In genomic region chr3:47296562-47297302, GRCh38 we compare ENCODE assay signal across 19 cellular contexts. TPM values are rescaled to one million over a fixed set of nuclear protein-coding genes. Genes with fewer than 3 reads are reported as not detected.
DNase-seq lines count a peak whose midpoint lies in the region; ATAC-seq and TF ChIP-seq lines count a peak whose summit lies in the region.
"Had no signal": no experiment of that assay in that cellular context is flagged by ENCODE, and none has a peak within 500 bp of the region (broad histone marks: within the 10 kb centered on the region; RNA-seq: fewer than 3 reads in every experiment).

No MANE protein-coding gene starts in this region.

- no peak overlapping the region for H3K14ac ChIP-seq in trophoblast cell (ENCODE audit: low read length)

- WGBS in sigmoid colon, 2 donors, result 82 to 83% methylated on average over 2 of the region's 2 CpGs
- WGBS in trophoblast cell (ENCODE audit: extremely low coverage, insufficient coverage, insufficient read length), result no CpG with 5 or more reads among the region's 2 CpGs

- no peaks in the 10 kb centered on the region for H3K9me3 Mint-ChIP-seq in CD4-positive, CD25-positive, alpha-beta regulatory T cell
- H3K9me3 Mint-ChIP-seq in activated T-helper 17 cell treated with anti-CD3 and anti-CD28 coated beads, Interleukin-2, amount 50 U/mL, for 72 hours, result no peaks in the 10 kb centered on the region
- peaks cover 0 to 1% (median 0%) of the 10 kb centered on the region in 11 donors for H3K9me3 Mint-ChIP-seq in naive thymus-derived CD4-positive, alpha-beta T cell
- H3K9me3 Mint-ChIP-seq: activated T-cell treated with anti-CD3 and anti-CD28 coated beads, Interleukin-2, amount 50 U/mL, for 4 hours; CD8-positive, alpha-beta T cell had no signal

- CTCF ChIA-PET in naive thymus-derived CD4-positive, alpha-beta T cell (lab: Charles Lee), result no interaction called here

- no peak overlapping the region for H4K8ac ChIP-seq in trophoblast cell (ENCODE audit: low read depth, low read length)

- no peaks in the 10 kb centered on the region for H3K27me3 Mint-ChIP-seq in CD4-positive, CD25-positive, alpha-beta regulatory T cell
- H3K27me3 Mint-ChIP-seq in activated T-helper 17 cell treated with anti-CD3 and anti-CD28 coated beads, Interleukin-2, amount 50 U/mL, for 72 hours, result no peaks in the 10 kb centered on the region
- H3K27me3 Mint-ChIP-seq in naive thymus-derived CD4-positive, alpha-beta T cell, result no peaks in the 10 kb centered on the region

- H3K4me2 ChIP-seq in trophoblast cell (ENCODE audit: low read length), result no peak overlapping the region

- peaks cover 11% of the 10 kb centered on the region for H3K4me1 ChIP-seq in CD4-positive, CD25-positive, alpha-beta regulatory T cell (ENCODE audit: control insufficient read depth, insufficient read depth, low read length, poor library complexity, severe bottlenecking)
- H3K4me1 ChIP-seq in naive thymus-derived CD4-positive, alpha-beta T cell (ENCODE audit: control insufficient read depth in 2 of 2, insufficient read depth in 2 of 2, low read length in 2 of 2), result no peaks in the 10 kb centered on the region
- H3K4me1 ChIP-seq in sigmoid colon, result peaks cover 0 to 15% (median 9%) of the 10 kb centered on the region in 4 donors
- H3K4me1 ChIP-seq in trophoblast cell (ENCODE audit: control insufficient read depth in 1 of 2, insufficient read depth in 2 of 2, low read length in 2 of 2), result peaks cover 0 to 2% of the 10 kb centered on the region in 2 experiments
- H3K4me1 ChIP-seq: colonic mucosa had no signal

- no peak overlapping the region for H3K18ac ChIP-seq in trophoblast cell (ENCODE audit: low read length)

- no peak overlapping the region for H3K27ac ChIP-seq in CD4-positive, CD25-positive, alpha-beta regulatory T cell (ENCODE audit: insufficient read depth, low read length, poor library complexity, severe bottlenecking)
- H3K27ac ChIP-seq in naive thymus-derived CD4-positive, alpha-beta T cell (ENCODE audit: low read depth, low read length), result no peak overlapping the region
- H3K27ac ChIP-seq in sigmoid colon (no peak overlapping the region), trophoblast cell (ENCODE audit: low read depth, low read length) (no peak overlapping the region)
- H3K27ac ChIP-seq: colonic mucosa, GM23248, tibial artery had no signal

- no peak overlapping the region for H2BK12ac ChIP-seq in trophoblast cell (ENCODE audit: low read length)

- no peak for TF ChIP-seq CTCF in sigmoid colon (IDR thresholded peaks at IDR 0.05)

- TF ChIP-seq EP300 in sigmoid colon (IDR thresholded peaks at IDR 0.05), result no peak

- ATAC-seq in CD4-positive, CD25-positive, alpha-beta regulatory T cell (ENCODE audit: low read depth in 2 of 2), result no peak
- peak; percentile 43 for ATAC-seq in GM19324 (IDR thresholded peaks at IDR 0.05; ENCODE audit: low FRiP score, unreplicated experiment)
- no peak for ATAC-seq in activated T-helper 17 cell treated with anti-CD3 and anti-CD28 coated beads, Interleukin-2, amount 50 U/mL, for 72 hours (replicated peaks)
- peak; percentile 37 for ATAC-seq in naive thymus-derived CD4-positive, alpha-beta T cell
- ATAC-seq in HG03520 (IDR thresholded peaks at IDR 0.05; ENCODE audit: unreplicated experiment), result no peak
- ATAC-seq: activated CD4-positive, CD25-positive, alpha-beta regulatory T cell treated with anti-CD3 and anti-CD28 coated beads, Interleukin-2, amount 50 U/mL, for 24 hours; activated T-cell treated with anti-CD3 and anti-CD28 coated beads, Interleukin-2, amount 50 U/mL, for 4 hours; CD8-positive, alpha-beta T cell; esophagus mucosa had no signal

- H3K4me1 Mint-ChIP-seq in CD4-positive, CD25-positive, alpha-beta regulatory T cell, result peaks cover 28 to 56% (median 56%) of the 10 kb centered on the region in 4 donors
- H3K4me1 Mint-ChIP-seq in activated T-helper 17 cell treated with anti-CD3 and anti-CD28 coated beads, Interleukin-2, amount 50 U/mL, for 72 hours, result peaks cover 34% of the 10 kb centered on the region
- peaks cover 29 to 72% (median 54%) of the 10 kb centered on the region in 7 donors for H3K4me1 Mint-ChIP-seq in naive thymus-derived CD4-positive, alpha-beta T cell

- no peak overlapping the region for H2BK120ac ChIP-seq in trophoblast cell (ENCODE audit: insufficient read depth, low read length, poor library complexity)

- no peak overlapping the region for H2AK5ac ChIP-seq in trophoblast cell (ENCODE audit: low read length)

- no peak overlapping the region for H4K12ac ChIP-seq in trophoblast cell (ENCODE audit: low read depth, low read length)

- H3K9me3 ChIP-seq in CD4-positive, CD25-positive, alpha-beta regulatory T cell (ENCODE audit: control insufficient read depth in 2 of 2, low read length in 2 of 2), result no peaks in the 10 kb centered on the region
- no peaks in the 10 kb centered on the region for H3K9me3 ChIP-seq in naive thymus-derived CD4-positive, alpha-beta T cell (ENCODE audit: control insufficient read depth in 2 of 3, low read length in 3 of 3)
- H3K9me3 ChIP-seq in sigmoid colon, result no peaks in the 10 kb centered on the region
- H3K9me3 ChIP-seq in trophoblast cell (ENCODE audit: insufficient read depth, low read depth, low read length), result no peaks in the 10 kb centered on the region
- H3K9me3 ChIP-seq: colonic mucosa, tibial artery had no signal

- peaks cover 2% of the 10 kb centered on the region for H3K79me2 ChIP-seq in trophoblast cell (ENCODE audit: control insufficient read depth, insufficient read depth, low read length, poor library complexity)

- H2AFZ ChIP-seq in trophoblast cell (ENCODE audit: insufficient read depth, low read length, poor library complexity), result no peak overlapping the region
- H2AFZ ChIP-seq: GM23248 had no signal

- H3K4ac ChIP-seq in trophoblast cell (ENCODE audit: low read depth, low read length), result no peak overlapping the region

- no peak overlapping the region for H4K91ac ChIP-seq in trophoblast cell (ENCODE audit: low read depth, low read length)

- no peak overlapping the region for H3K9ac ChIP-seq in trophoblast cell (ENCODE audit: low read length)
- H3K9ac ChIP-seq: GM23248 had no signal

- H3K4me3 ChIP-seq in CD4-positive, CD25-positive, alpha-beta regulatory T cell (ENCODE audit: low read depth, low read length), result no peak overlapping the region
- no peak overlapping the region for H3K4me3 ChIP-seq in naive thymus-derived CD4-positive, alpha-beta T cell (ENCODE audit: low read length)
- H3K4me3 ChIP-seq in sigmoid colon, result no peak overlapping the region
- H3K4me3 ChIP-seq in trophoblast cell (ENCODE audit: low read depth, low read length), result no peak overlapping the region
- H3K4me3 ChIP-seq: colonic mucosa, GM23248, tibial artery had no signal

- peak overlapping the region; percentile 8 to 72 (median 21) for H3K27ac Mint-ChIP-seq in CD4-positive, CD25-positive, alpha-beta regulatory T cell
- H3K27ac Mint-ChIP-seq in activated T-helper 17 cell treated with anti-CD3 and anti-CD28 coated beads, Interleukin-2, amount 50 U/mL, for 72 hours, result peak overlapping the region; percentile 46
- peak overlapping the region in 2 of 9 donors; percentile 4 to 42 for H3K27ac Mint-ChIP-seq in naive thymus-derived CD4-positive, alpha-beta T cell
- H3K27ac Mint-ChIP-seq: CD8-positive, alpha-beta T cell had no signal

- no peak overlapping the region for H2BK5ac ChIP-seq in trophoblast cell (ENCODE audit: low read depth, low read length, poor library complexity)

- no peak overlapping the region for H3K23ac ChIP-seq in trophoblast cell (ENCODE audit: low read length)

- H3K36me3 Mint-ChIP-seq in CD4-positive, CD25-positive, alpha-beta regulatory T cell, result peaks cover 33% of the 10 kb centered on the region
- H3K36me3 Mint-ChIP-seq in activated T-helper 17 cell treated with anti-CD3 and anti-CD28 coated beads, Interleukin-2, amount 50 U/mL, for 72 hours (ENCODE audit: low read depth), result peaks cover 48% of the 10 kb centered on the region
- peaks cover 0 to 45% (median 16%) of the 10 kb centered on the region in 5 donors for H3K36me3 Mint-ChIP-seq in naive thymus-derived CD4-positive, alpha-beta T cell

- H3K79me1 ChIP-seq in trophoblast cell (ENCODE audit: low read length), result no peaks in the 10 kb centered on the region

- peak overlapping the region in 1 of 4 donors; percentile 54 for H3K4me3 Mint-ChIP-seq in CD4-positive, CD25-positive, alpha-beta regulatory T cell
- no peak overlapping the region for H3K4me3 Mint-ChIP-seq in activated T-helper 17 cell treated with anti-CD3 and anti-CD28 coated beads, Interleukin-2, amount 50 U/mL, for 72 hours
- peak overlapping the region in 3 of 10 donors; percentile 5 to 31 (median 10) for H3K4me3 Mint-ChIP-seq in naive thymus-derived CD4-positive, alpha-beta T cell
- H3K4me3 Mint-ChIP-seq: activated T-cell treated with anti-CD3 and anti-CD28 coated beads, Interleukin-2, amount 50 U/mL, for 4 hours had no signal

- no peak for DNase-seq in CD4-positive, CD25-positive, alpha-beta regulatory T cell
- no peak for DNase-seq in naive thymus-derived CD4-positive, alpha-beta T cell
- no peak for DNase-seq in sigmoid colon
- no peak for DNase-seq in OCI-M2 (lab: John Stamatoyannopoulos, UW; ENCODE audit: unreplicated experiment)
- no peak for DNase-seq in trophoblast cell
- DNase-seq: activated T-cell treated with anti-CD3 and anti-CD28 coated beads, Interleukin-2, amount 50 U/mL, for 4 hours; anterior cingulate cortex; CD8-positive, alpha-beta T cell; colonic mucosa; GF-D8; GM23248; NCI-H1092 treated with DMSO at 0.1 percent for 48 hours; stimulated activated CD8-positive, alpha-beta memory T cell treated with anti-CD3 and anti-CD28 coated beads, Interleukin-4, amount 100 ng/mL, for 48 hours; tibial artery had no signal

- POLR2A ChIA-PET in naive thymus-derived CD4-positive, alpha-beta T cell (lab: Charles Lee), result no interaction called here

- no peaks in the 10 kb centered on the region for H3K27me3 ChIP-seq in CD4-positive, CD25-positive, alpha-beta regulatory T cell (ENCODE audit: control insufficient read depth, insufficient read depth, low read length)
- H3K27me3 ChIP-seq in naive thymus-derived CD4-positive, alpha-beta T cell (ENCODE audit: control insufficient read depth in 2 of 2, insufficient read depth in 2 of 2, low read length in 2 of 2), result no peaks in the 10 kb centered on the region
- H3K27me3 ChIP-seq in sigmoid colon (no peaks in the 10 kb centered on the region), trophoblast cell (ENCODE audit: insufficient read depth, low read length) (no peaks in the 10 kb centered on the region)
- H3K27me3 ChIP-seq: colonic mucosa, tibial artery had no signal

- intact Hi-C loops in naive thymus-derived CD4-positive, alpha-beta T cell (cut with micrococcal nuclease), result no loop called here
- intact Hi-C loops in sigmoid colon (cut with DNase I), result no loop called here

- peaks cover 13% of the 10 kb centered on the region for H3K36me3 ChIP-seq in CD4-positive, CD25-positive, alpha-beta regulatory T cell (ENCODE audit: control insufficient read depth, insufficient read depth, low read length)
- peaks cover 0 to 10% (median 0%) of the 10 kb centered on the region in 3 experiments for H3K36me3 ChIP-seq in naive thymus-derived CD4-positive, alpha-beta T cell (ENCODE audit: control insufficient read depth in 2 of 3, insufficient read depth in 3 of 3, low read length in 3 of 3)
- peaks cover 0 to 5% (median under 1%) of the 10 kb centered on the region in 4 donors for H3K36me3 ChIP-seq in sigmoid colon
- H3K36me3 ChIP-seq in trophoblast cell (ENCODE audit: control insufficient read depth in 1 of 2, insufficient read depth in 2 of 2, low read length in 2 of 2), result no peaks in the 10 kb centered on the region
- H3K36me3 ChIP-seq: colonic mucosa had no signal

- TF ChIP-seq POLR2A in sigmoid colon (IDR thresholded peaks at IDR 0.05), result no peak

RNA-seq across cellular contexts. Expression of gene KLHL18, which starts 14.0 kb away (rescaled TPM):
- 48.9 TPM for total RNA-seq in CD4-positive, CD25-positive, alpha-beta regulatory T cell
- polyA plus RNA-seq in CD4-positive, CD25-positive, alpha-beta regulatory T cell, result 10 to 100 TPM; 11.0 to 16.0 (median 14.7) TPM
- total RNA-seq in activated T-helper 17 cell treated with anti-CD3 and anti-CD28 coated beads, Interleukin-2, amount 50 U/mL, for 72 hours, result 10 to 100 TPM; 19.1 to 54.8 TPM
- 10 to 100 TPM; 21.7 to 47.5 (median 24.5) TPM for total RNA-seq in naive thymus-derived CD4-positive, alpha-beta T cell
- 10 to 100 TPM in 1 of 2 donors, 1 to 10 TPM in 1; 8.8 to 16.1 TPM for polyA plus RNA-seq in naive thymus-derived CD4-positive, alpha-beta T cell
- 10 to 100 TPM; 10.3 to 33.8 (median 11.7) TPM for total RNA-seq in sigmoid colon
- polyA plus RNA-seq in sigmoid colon, result 10 to 100 TPM; 10.6 to 27.0 (median 13.8) TPM
- 10.8 and 11.0 TPM in 2 replicates for polyA plus RNA-seq in trophoblast cell (2013)

RNA-seq across cellular contexts. Expression of gene KIF9, which starts 14.1 kb away (rescaled TPM):
- total RNA-seq in CD4-positive, CD25-positive, alpha-beta regulatory T cell, result 5.4 TPM
- polyA plus RNA-seq in CD4-positive, CD25-positive, alpha-beta regulatory T cell, result 1 to 10 TPM; 3.7 to 4.6 (median 4.0) TPM
- 1 to 10 TPM; 3.0 to 5.6 TPM for total RNA-seq in activated T-helper 17 cell treated with anti-CD3 and anti-CD28 coated beads, Interleukin-2, amount 50 U/mL, for 72 hours
- 10 to 100 TPM in 2 of 5 experiments, 1 to 10 TPM in 3; 2.7 to 15.0 (median 4.1) TPM for total RNA-seq in naive thymus-derived CD4-positive, alpha-beta T cell
- polyA plus RNA-seq in naive thymus-derived CD4-positive, alpha-beta T cell, result 1 to 10 TPM; 2.3 to 5.3 TPM
- 10 to 100 TPM in 1 of 4 donors, 1 to 10 TPM in 3; 5.3 to 16.1 (median 9.0) TPM for total RNA-seq in sigmoid colon
- 10 to 100 TPM; 14.6 to 20.4 (median 18.3) TPM for polyA plus RNA-seq in sigmoid colon
- 3.5 and 3.9 TPM in 2 replicates for polyA plus RNA-seq in trophoblast cell (2013)

Comparison
In these comparisons a context has a peak if more than half of its experiments do, and no peak if none do; other contexts are left out.
1. ATAC-seq: peak in GM19324 (single experiment) and naive thymus-derived CD4-positive, alpha-beta T cell (single experiment); none in CD4-positive, CD25-positive, alpha-beta regulatory T cell (0 of 2), activated T-helper 17 cell treated with anti-CD3 and anti-CD28 coated beads, Interleukin-2, amount 50 U/mL, for 72 hours (single experiment) and HG03520 (single experiment).